ENCODE assay signal across 20 cellular contexts in genomic region chr19:32868206-32868950, GRCh38. TPM values are rescaled to one million over a fixed set of nuclear protein-coding genes. Genes with fewer than 3 reads are reported as not detected.
DNase-seq lines count a peak whose midpoint lies in the region; ATAC-seq and TF ChIP-seq lines count a peak whose summit lies in the region.
"Had no signal": no experiment of that assay in that cellular context is flagged by ENCODE, and none has a peak within 500 bp of the region (broad histone marks: within the 10 kb centered on the region; RNA-seq: fewer than 3 reads in every experiment).

No MANE protein-coding gene starts in this region.

- H3K27ac Mint-ChIP-seq in T-helper 17 cell (peak overlapping the region; percentile 34), osteocyte (ENCODE audit: unreplicated experiment) (no peak overlapping the region)
- H3K27ac Mint-ChIP-seq: CD4-positive, alpha-beta T cell; IgD-negative memory B cell had no signal

- no peaks in the 10 kb centered on the region for H3K27me3 Mint-ChIP-seq in T-helper 17 cell
- no peaks in the 10 kb centered on the region for H3K27me3 Mint-ChIP-seq in osteocyte (ENCODE audit: unreplicated experiment)
- H3K27me3 Mint-ChIP-seq: CD4-positive, alpha-beta T cell; IgD-negative memory B cell had no signal

- H3K4me1 Mint-ChIP-seq in T-helper 17 cell (peaks cover 2% of the 10 kb centered on the region), osteocyte (ENCODE audit: unreplicated experiment) (no peaks in the 10 kb centered on the region)

- ATAC-seq in T-helper 17 cell (no peak), GM21737 (IDR thresholded peaks at IDR 0.05; ENCODE audit: unreplicated experiment) (no peak)
- ATAC-seq: PC-3 had no signal

- no peaks in the 10 kb centered on the region for H3K9me3 Mint-ChIP-seq in osteocyte (ENCODE audit: unreplicated experiment)
- H3K9me3 Mint-ChIP-seq: CD4-positive, alpha-beta T cell; IgD-negative memory B cell had no signal

- no peaks in the 10 kb centered on the region for H3K9me3 ChIP-seq in T-helper 17 cell (ENCODE audit: control insufficient read depth, low read length, poor library complexity, severe bottlenecking)

- no peaks in the 10 kb centered on the region for H3K36me3 Mint-ChIP-seq in T-helper 17 cell (ENCODE audit: low read depth)
- H3K36me3 Mint-ChIP-seq in osteocyte (ENCODE audit: unreplicated experiment): no peaks in the 10 kb centered on the region
- H3K36me3 Mint-ChIP-seq: IgD-negative memory B cell had no signal

- DNase-seq in T-helper 17 cell (no peak), left kidney (ENCODE audit: low read depth, low spot score) (peak; percentile 26), osteocyte (ENCODE audit: extremely low spot score, unreplicated experiment) (peak; percentile 68), NCI-H526 treated with DMSO at 0.1 percent for 48 hours (lab: John Stamatoyannopoulos, UW) (no peak), NCI-H2081 (lab: John Stamatoyannopoulos, UW) (no peak)
- DNase-seq in activated CD4-positive, alpha-beta T cell treated with anti-CD3 and anti-CD28 coated beads, Interleukin-2, amount 50 U/mL, for 48 hours: no peak
- DNase-seq: CD4-positive, alpha-beta T cell; COR-L47; DMS 273 treated with DMSO at 0.1 percent for 48 hours; DMS79 treated with DMSO at 0.1 percent for 48 hours; GM23248; NCI-H1105; NCI-H2029 treated with DMSO at 0.1 percent for 48 hours; NCI-H2171 treated with DMSO at 0.1 percent for 48 hours; NCI-H526; PC-3; Right ventricle myocardium superior had no signal

- no peak for TF ChIP-seq CTCF in osteocyte (IDR thresholded peaks at IDR 0.05)

- H3K4me3 Mint-ChIP-seq in T-helper 17 cell: no peak overlapping the region
- H3K4me3 Mint-ChIP-seq in osteocyte (ENCODE audit: unreplicated experiment): no peak overlapping the region
- H3K4me3 Mint-ChIP-seq: CD4-positive, alpha-beta T cell; IgD-negative memory B cell had no signal

RNA-seq across cellular contexts. Expression of gene SLC7A9, which starts 1.2 kb away (rescaled TPM):
- total RNA-seq in T-helper 17 cell (under 1 TPM in 1 of 2 donors, not detected in 1; 0.30 TPM), osteocyte (0.37 and 0.78 TPM in 2 replicates)
- total RNA-seq: GM23248, PC-3, Right ventricle myocardium superior, RPMI7951 had no signal

Comparison
In these comparisons a context has a peak if more than half of its experiments do, and no peak if none do; other contexts are left out.
1. DNase-seq: peak in left kidney (single experiment) and osteocyte (single experiment); none in T-helper 17 cell (0 of 3), NCI-H526 treated with DMSO at 0.1 percent for 48 hours (single experiment), activated CD4-positive, alpha-beta T cell treated with anti-CD3 and anti-CD28 coated beads, Interleukin-2, amount 50 U/mL, for 48 hours (0 of 2) and NCI-H2081 (0 of 2).